In genomic region chr9:93061791-93062299, GRCh38 we compare ENCODE assay signal across 8 cellular contexts. TPM values are rescaled to one million over a fixed set of nuclear protein-coding genes. Genes with fewer than 3 reads are reported as not detected.
DNase-seq lines count a peak whose midpoint lies in the region; ATAC-seq and TF ChIP-seq lines count a peak whose summit lies in the region.

No MANE protein-coding gene starts in this region.

- peak overlapping the region; percentile 50 for H3K4me3 ChIP-seq in OCI-LY3 (ENCODE audit: low read length)
- no peak overlapping the region for H3K4me3 ChIP-seq in left ventricle myocardium inferior

- intact Hi-C loops in Right ventricle myocardium superior (cut with DNase I) = no loop called here
- intact Hi-C loops in left ventricle myocardium inferior (cut with micrococcal nuclease) = no loop called here

- no peak overlapping the region for H3K27ac Mint-ChIP-seq in mesothelial cell of epicardium

- no peaks in the 10 kb centered on the region for H3K36me3 Mint-ChIP-seq in mesothelial cell of epicardium

- H4K20me1 ChIP-seq in OCI-LY3 (ENCODE audit: insufficient read depth, low read length) = 0 out of 2 replicates have a peak, but pooled peaks cover 6% of the 10 kb centered on the region

- DNase-seq in left lobe of liver (ENCODE audit: low spot score) = peak; percentile 92
- no peak for DNase-seq in mesothelial cell of epicardium (ENCODE audit: low spot score in 2 of 2, unreplicated experiment in 2 of 2)
- DNase-seq in Right ventricle myocardium superior = no peak
- no peak for DNase-seq in left ventricle myocardium inferior
- DNase-seq in KBM-7 = no peak

- peaks cover 14% of the 10 kb centered on the region for H3K79me2 ChIP-seq in OCI-LY3 (ENCODE audit: low read length)

- in situ Hi-C loops in KBM-7 (cut with MboI; ENCODE audit: low pct_unique_long_range_greater_than_20kb, low sequenced_read_pairs) = no loop called here

- H3K4me1 Mint-ChIP-seq in mesothelial cell of epicardium = peaks cover 17% of the 10 kb centered on the region

- 0 out of 2 replicates have a peak, but pooled peaks have one; percentile 22 for TF ChIP-seq CTCF in GM12874 (IDR thresholded peaks at IDR 0.05; ENCODE audit: insufficient read depth, low read depth, low read length)
- TF ChIP-seq CTCF in OCI-LY3 (IDR thresholded peaks at IDR 0.05; ENCODE audit: low read depth, low read length) = peak; percentile 25
- TF ChIP-seq CTCF in mesothelial cell of epicardium (IDR thresholded peaks at IDR 0.05; ENCODE audit: unreplicated experiment) = no peak
- no peak for TF ChIP-seq CTCF in left ventricle myocardium inferior (IDR thresholded peaks at IDR 0.05; ENCODE audit: borderline replicate concordance)

- no peak overlapping the region for H3K4me3 Mint-ChIP-seq in mesothelial cell of epicardium

- no peaks in the 10 kb centered on the region for H3K36me3 ChIP-seq in OCI-LY3 (replicated peaks; ENCODE audit: low read depth, low read length)
- no peaks in the 10 kb centered on the region for H3K36me3 ChIP-seq in left ventricle myocardium inferior

- H3K4me2 ChIP-seq in OCI-LY3 (ENCODE audit: low read length) = peak overlapping the region; percentile 100

- H3K27me3 Mint-ChIP-seq in mesothelial cell of epicardium (ENCODE audit: low read depth) = peaks cover 3% of the 10 kb centered on the region

- ATAC-seq in GM21576 (IDR thresholded peaks at IDR 0.05; ENCODE audit: unreplicated experiment) (peak; percentile 37), left lobe of liver (peak; percentile 64), Right ventricle myocardium superior (ENCODE audit: poor library complexity) (no peak)

- H3K4me1 ChIP-seq in OCI-LY3 (ENCODE audit: low read length) (peaks cover 46% of the 10 kb centered on the region), left ventricle myocardium inferior (peaks cover 25% of the 10 kb centered on the region)

- H3K27ac ChIP-seq in OCI-LY3 (ENCODE audit: low read length) (peak overlapping the region; percentile 26), left ventricle myocardium inferior (replicated peaks) (no peak overlapping the region)

- no peaks in the 10 kb centered on the region for H3K9me3 ChIP-seq in OCI-LY3 (ENCODE audit: insufficient read depth, low read length)
- no peaks in the 10 kb centered on the region for H3K9me3 ChIP-seq in left ventricle myocardium inferior (replicated peaks)

- H3K9me3 Mint-ChIP-seq in mesothelial cell of epicardium = no peaks in the 10 kb centered on the region

- H3K9ac ChIP-seq in OCI-LY3 (ENCODE audit: low read length) = peak overlapping the region; percentile 18; the same call in 1 of the 2 replicates

- H2AFZ ChIP-seq in OCI-LY3 (ENCODE audit: low read depth, low read length) = no peak overlapping the region

- H3K27me3 ChIP-seq in OCI-LY3 (ENCODE audit: low read depth, low read length) (no peaks in the 10 kb centered on the region), left ventricle myocardium inferior (ENCODE audit: low read depth) (peaks cover 45% of the 10 kb centered on the region)

RNA-seq across cellular contexts. Expression of gene SUSD3, which starts 3.3 kb away (rescaled TPM):
- total RNA-seq in left lobe of liver = 49.7 TPM
- total RNA-seq in mesothelial cell of epicardium = 2.4 to 3.2 TPM (median 3.1 TPM) in 3 replicates
- 0.56 TPM for total RNA-seq in Right ventricle myocardium superior
- total RNA-seq in left ventricle myocardium inferior = 0.60 TPM

RNA-seq across cellular contexts. Expression of gene CARD19, which starts 34.2 kb away (rescaled TPM):
- total RNA-seq in left lobe of liver (8.5 TPM), mesothelial cell of epicardium (19.4 to 22.6 TPM (median 20.1 TPM) in 3 replicates), Right ventricle myocardium superior (27.5 TPM), left ventricle myocardium inferior (35.8 TPM)

Comparison
In these comparisons a context has a peak if more than half of its experiments do, and no peak if none do; other contexts are left out.
1. CTCF ChIP-seq: peak in GM12874 (single experiment) and OCI-LY3 (single experiment); none in mesothelial cell of epicardium (single experiment) and left ventricle myocardium inferior (single experiment).
2. RNA of gene SUSD3, which starts 3.3 kb away (total RNA-seq): 49.7 TPM in left lobe of liver (single experiment); 2.4 to 3.2 TPM in mesothelial cell of epicardium, 0.60 TPM in left ventricle myocardium inferior (single experiment) and 0.56 TPM in Right ventricle myocardium superior (single experiment); every median in the first group is over 10 times any median in the second.